ENCODE assay signal across 27 cellular contexts in genomic region chr5:133758641-133759040, GRCh38.
DNase-seq lines count a peak whose midpoint lies in the region; ATAC-seq, FAIRE-seq and TF ChIP-seq lines count a peak whose summit lies in the region.
"Had no signal": no experiment of that assay in that cellular context is flagged by ENCODE, and none has a peak within 500 bp of the region (broad histone marks: within the 10 kb centered on the region; RNA-seq: fewer than 3 reads in every experiment).

No MANE protein-coding gene starts in this region.

- ATAC-seq in activated CD4-positive, alpha-beta T cell treated with anti-CD3 and anti-CD28 coated beads for 36 hours, result peak; percentile 42
- ATAC-seq in K562, result no peak
- ATAC-seq: CD8-positive, alpha-beta T cell had no signal

- H3K27me3 ChIP-seq in K562 (ENCODE audit: control insufficient read depth in 2 of 2, insufficient read depth in 2 of 2, low read length in 2 of 2), result peaks cover 0 to 5% of the 10 kb centered on the region in 2 experiments; a peak in 2 of 5 replicates
- H3K27me3 ChIP-seq: BLaER1 treated with 17β-estradiol and CSF1 and Interleukin-3, amounts not matched to agents 10 nM and 100 nM had no signal

- H2AFZ ChIP-seq in K562 (ENCODE audit: low read depth, low read length), result no peak overlapping the region

- no peaks in the 10 kb centered on the region for H3K9me1 ChIP-seq in K562 (ENCODE audit: control insufficient read depth, insufficient read depth, low read length)

- no peaks in the 10 kb centered on the region for H3K4me1 ChIP-seq in K562 (replicated peaks in 1 of 2; ENCODE audit: control insufficient read depth in 2 of 2, insufficient read depth in 2 of 2, low read length in 2 of 2)

- H3K27ac Mint-ChIP-seq in activated CD4-positive, alpha-beta T cell treated with anti-CD3 and anti-CD28 coated beads for 36 hours, result no peak overlapping the region
- no peak overlapping the region for H3K27ac Mint-ChIP-seq in osteocyte (ENCODE audit: unreplicated experiment)
- H3K27ac Mint-ChIP-seq: CD8-positive, alpha-beta T cell; H9; HFFc6 had no signal

- BruUV-seq in K562 (replicated peaks; lab: Mats Ljungman, UMichigan), result no TSS peak

- 0% methylated on average over 1 of the region's 1 CpG for WGBS in K562 (ENCODE audit: insufficient coverage, low coverage, missing lambda C conversion rate)

- no peak overlapping the region for H3K4me3 ChIP-seq in K562
- H3K4me3 ChIP-seq: BLaER1 treated with 17β-estradiol and CSF1 and Interleukin-3, amounts not matched to agents 10 nM and 100 nM had no signal

- H3K9ac ChIP-seq in K562 (ENCODE audit: insufficient read depth in 1 of 2, low read depth in 2 of 2, low read length in 2 of 2), result no peak overlapping the region
- H3K9ac ChIP-seq: BLaER1 treated with 17β-estradiol and CSF1 and Interleukin-3, amounts not matched to agents 10 nM and 100 nM had no signal

- no peaks in the 10 kb centered on the region for H3K4me1 Mint-ChIP-seq in activated CD4-positive, alpha-beta T cell treated with anti-CD3 and anti-CD28 coated beads for 36 hours
- peaks cover 9% of the 10 kb centered on the region for H3K4me1 Mint-ChIP-seq in osteocyte (ENCODE audit: unreplicated experiment)
- H3K4me1 Mint-ChIP-seq: H9 had no signal

- intact Hi-C loops in activated CD4-positive, alpha-beta T cell treated with anti-CD3 and anti-CD28 coated beads for 36 hours (cut with DNase I, micrococcal nuclease), result loop anchor here in 1 of 2 experiments (10.0 kb wide), 1 partner anchor 186 kb away; no protein-coding TSS in a partner anchor
- intact Hi-C loops in K562 (cut with micrococcal nuclease), result loop anchor here (10.0 kb wide), 1 partner anchor 106 kb away; no protein-coding TSS in a partner anchor

- no peak overlapping the region for H3K27ac ChIP-seq in K562 (ENCODE audit: extremely low read depth, low read depth, low read length)
- H3K27ac ChIP-seq: BLaER1 treated with 17β-estradiol and CSF1 and Interleukin-3, amounts not matched to agents 10 nM and 100 nM; HL-60 had no signal

- no peak for DNase-seq in activated CD4-positive, alpha-beta T cell treated with anti-CD3 and anti-CD28 coated beads for 36 hours
- DNase-seq in activated CD4-positive, alpha-beta T cell treated with anti-CD3 and anti-CD28 coated beads for 1 hour, result no peak
- DNase-seq in stimulated activated CD4-positive, alpha-beta T cell treated with anti-CD3 and anti-CD28 coated beads, Interleukin-15, amount 100 ng/mL, for 24 hours, result peak; percentile 7
- DNase-seq in stimulated activated CD4-positive, alpha-beta T cell treated with anti-CD3 and anti-CD28 coated beads, Interleukin-12 subunit alpha, Interleukin-12 subunit beta, amount 100 ng/mL, for 4 hours, result no peak
- DNase-seq in K562 (ENCODE audit: extremely low read depth in 1 of 4, low spot score in 3 of 4) (peak in 1 of 4 experiments; percentile 12), osteocyte (ENCODE audit: extremely low spot score, unreplicated experiment) (peak; percentile 51), NOMO-1 treated with dmso at 0.1 percent for 144 hours (lab: John Stamatoyannopoulos, UW; ENCODE audit: unreplicated experiment) (no peak), ureter (ENCODE audit: low spot score) (no peak)
- DNase-seq: 8988T; Calu3; CD8-positive, alpha-beta T cell; DMS153; H9; HFFc6; KG1; NCI-H1105; NCI-H146; NCI-H2029; NCI-H2227 treated with DMSO at 0.1 percent for 48 hours; NCI-H510A treated with DMSO at 0.1 percent for 48 hours; NCI-H774; OCI-M1; RPMI8226; SHP77 had no signal

- H3K4me3 Mint-ChIP-seq in activated CD4-positive, alpha-beta T cell treated with anti-CD3 and anti-CD28 coated beads for 36 hours, result no peak overlapping the region
- H3K4me3 Mint-ChIP-seq in osteocyte (ENCODE audit: unreplicated experiment), result no peak overlapping the region
- H3K4me3 Mint-ChIP-seq: CD8-positive, alpha-beta T cell; H9; HFFc6 had no signal

- TF ChIP-seq POLR2A in K562 (conservative IDR thresholded peaks at IDR 0.05), result no peak

- H3K9me3 ChIP-seq in K562 (replicated peaks; ENCODE audit: control insufficient read depth, insufficient read depth, low read depth, low read length), result no peaks in the 10 kb centered on the region

- CTCF ChIA-PET in activated CD4-positive, alpha-beta T cell treated with anti-CD3 and anti-CD28 coated beads for 36 hours (lab: Charles Lee), result no interaction called here
- CTCF ChIA-PET in K562 (lab: Yijun Ruan, JAX; ENCODE audit: low intra/inter-chr PET ratio), result no interaction called here

- no peaks in the 10 kb centered on the region for H3K79me2 ChIP-seq in K562 (ENCODE audit: control insufficient read depth, insufficient read depth, low read length)

- H3K36me3 ChIP-seq in K562 (ENCODE audit: control insufficient read depth, insufficient read depth, low read length), result no peaks in the 10 kb centered on the region
- H3K36me3 ChIP-seq: BLaER1 treated with 17β-estradiol and CSF1 and Interleukin-3, amounts not matched to agents 10 nM and 100 nM had no signal

- no peaks in the 10 kb centered on the region for H3K36me3 Mint-ChIP-seq in activated CD4-positive, alpha-beta T cell treated with anti-CD3 and anti-CD28 coated beads for 36 hours (ENCODE audit: low read depth)
- no peaks in the 10 kb centered on the region for H3K36me3 Mint-ChIP-seq in osteocyte (ENCODE audit: unreplicated experiment)
- H3K36me3 Mint-ChIP-seq: CD8-positive, alpha-beta T cell had no signal

- no peak for TF ChIP-seq EP300 in K562 (IDR thresholded peaks at IDR 0.05; ENCODE audit: low read length)

- in situ Hi-C loops in K562 (cut with MboI), result no loop called here

- no peaks in the 10 kb centered on the region; the same call in 1 of the 2 replicates for H4K20me1 ChIP-seq in K562 (replicated peaks; ENCODE audit: control insufficient read depth, insufficient read depth, low read length)
- H4K20me1 ChIP-seq: BLaER1 treated with 17β-estradiol and CSF1 and Interleukin-3, amounts not matched to agents 10 nM and 100 nM had no signal

- no peak for TF ChIP-seq CTCF in K562 (IDR thresholded peaks at IDR 0.05 in 2 of 3, conservative IDR thresholded peaks at IDR 0.05 in 1 of 3; ENCODE audit: insufficient read depth in 2 of 3, low read depth in 1 of 3, low read length in 3 of 3)
- TF ChIP-seq CTCF in osteocyte (IDR thresholded peaks at IDR 0.05), result no peak

- H3K9me3 Mint-ChIP-seq in activated CD4-positive, alpha-beta T cell treated with anti-CD3 and anti-CD28 coated beads for 36 hours (ENCODE audit: low read depth), result no peaks in the 10 kb centered on the region
- H3K9me3 Mint-ChIP-seq in osteocyte (ENCODE audit: unreplicated experiment), result no peaks in the 10 kb centered on the region
- H3K9me3 Mint-ChIP-seq: CD8-positive, alpha-beta T cell; H9; HFFc6 had no signal

- POLR2A ChIA-PET in activated CD4-positive, alpha-beta T cell treated with anti-CD3 and anti-CD28 coated beads for 36 hours (lab: Charles Lee), result interaction anchor here (0.6 kb wide), 1 partner anchor 9 kb away, joined by 3 read pairs; no protein-coding TSS in a partner anchor
- POLR2A ChIA-PET in K562 (lab: Yijun Ruan, JAX), result no interaction called here

- H3K4me2 ChIP-seq in K562 (ENCODE audit: insufficient read depth, low read length), result no peak overlapping the region
- H3K4me2 ChIP-seq: BLaER1 treated with 17β-estradiol and CSF1 and Interleukin-3, amounts not matched to agents 10 nM and 100 nM had no signal

- TF ChIP-seq RAD21 in K562 (CRISPR knock-in tag; conservative IDR thresholded peaks at IDR 0.05 in 1 of 2, IDR thresholded peaks at IDR 0.05 in 1 of 2), result no peak

- no peak for FAIRE-seq in K562 (lab: Jason Lieb, UNC)
- FAIRE-seq: GM12891 had no signal

- peaks cover 19% of the 10 kb centered on the region for H3K27me3 Mint-ChIP-seq in activated CD4-positive, alpha-beta T cell treated with anti-CD3 and anti-CD28 coated beads for 36 hours
- peaks cover 3% of the 10 kb centered on the region for H3K27me3 Mint-ChIP-seq in osteocyte (ENCODE audit: unreplicated experiment)

TF ChIP-seq in K562, 482 proteins besides CTCF, POLR2A, EP300 and RAD21 (continues in another document):
- TF ChIP-seq HNRNPK (IDR thresholded peaks at IDR 0.05; ENCODE audit: low read depth, low read length, poor library complexity, severe bottlenecking) (no peak), SRSF9 (IDR thresholded peaks at IDR 0.05; ENCODE audit: borderline replicate concordance, low read depth, low read length) (no peak), TAF15 (IDR thresholded peaks at IDR 0.05; ENCODE audit: low read depth, low read length) (no peak), JUND (IDR thresholded peaks at IDR 0.05; ENCODE audit: borderline replicate concordance, low read depth, low read length) (no peak), JUND (tag; IDR thresholded peaks at IDR 0.05; ENCODE audit: borderline replicate concordance, low read depth, low read length) (peak; percentile 41; the same call in 1 of the 3 replicates)
- TF ChIP-seq, protein P1, sequence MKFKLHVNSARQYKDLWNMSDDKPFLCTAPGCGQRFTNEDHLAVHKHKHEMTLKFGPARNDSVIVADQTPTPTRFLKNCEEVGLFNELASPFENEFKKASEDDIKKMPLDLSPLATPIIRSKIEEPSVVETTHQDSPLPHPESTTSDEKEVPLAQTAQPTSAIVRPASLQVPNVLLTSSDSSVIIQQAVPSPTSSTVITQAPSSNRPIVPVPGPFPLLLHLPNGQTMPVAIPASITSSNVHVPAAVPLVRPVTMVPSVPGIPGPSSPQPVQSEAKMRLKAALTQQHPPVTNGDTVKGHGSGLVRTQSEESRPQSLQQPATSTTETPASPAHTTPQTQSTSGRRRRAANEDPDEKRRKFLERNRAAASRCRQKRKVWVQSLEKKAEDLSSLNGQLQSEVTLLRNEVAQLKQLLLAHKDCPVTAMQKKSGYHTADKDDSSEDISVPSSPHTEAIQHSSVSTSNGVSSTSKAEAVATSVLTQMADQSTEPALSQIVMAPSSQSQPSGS (CRISPR knock-in tag; IDR thresholded peaks at IDR 0.05), result no peak

Comparison
In these comparisons a context has a peak if more than half of its experiments do, and no peak if none do; other contexts are left out.
1. DNase-seq: peak in stimulated activated CD4-positive, alpha-beta T cell treated with anti-CD3 and anti-CD28 coated beads, Interleukin-15, amount 100 ng/mL, for 24 hours (single experiment) and osteocyte (single experiment); none in activated CD4-positive, alpha-beta T cell treated with anti-CD3 and anti-CD28 coated beads for 36 hours (single experiment), activated CD4-positive, alpha-beta T cell treated with anti-CD3 and anti-CD28 coated beads for 1 hour (single experiment), stimulated activated CD4-positive, alpha-beta T cell treated with anti-CD3 and anti-CD28 coated beads, Interleukin-12 subunit alpha, Interleukin-12 subunit beta, amount 100 ng/mL, for 4 hours (single experiment), NOMO-1 treated with dmso at 0.1 percent for 144 hours (single experiment) and ureter (single experiment).